10 cellular contexts compared by ENCODE assay signal in genomic region chr13:62829476-62829875, GRCh38.
"Had no signal": no experiment of that assay in that cellular context is flagged by ENCODE, and none has a peak within 500 bp of the region (broad histone marks: within the 10 kb centered on the region; RNA-seq: fewer than 3 reads in every experiment).

No MANE protein-coding gene starts in this region.

- ATAC-seq: HCT116, K562 had no signal

- H3K27ac ChIP-seq: GM23248, HL-60 had no signal

- H3K9ac ChIP-seq: GM23248 had no signal

- H3K9me3 ChIP-seq: HAP-1 had no signal

- H3K4me3 ChIP-seq: GM23248, HAP-1, K562 had no signal

- DNase-seq: GM23248, GOT3, H7, HFFc6, IMR-90, KG1 had no signal

- H3K36me3 ChIP-seq: HAP-1 had no signal

- H2AFZ ChIP-seq: GM23248 had no signal

- H3K4me1 ChIP-seq: HAP-1 had no signal
